ENCODE assay signal across 9 cellular contexts in the genomic region with DNA sequence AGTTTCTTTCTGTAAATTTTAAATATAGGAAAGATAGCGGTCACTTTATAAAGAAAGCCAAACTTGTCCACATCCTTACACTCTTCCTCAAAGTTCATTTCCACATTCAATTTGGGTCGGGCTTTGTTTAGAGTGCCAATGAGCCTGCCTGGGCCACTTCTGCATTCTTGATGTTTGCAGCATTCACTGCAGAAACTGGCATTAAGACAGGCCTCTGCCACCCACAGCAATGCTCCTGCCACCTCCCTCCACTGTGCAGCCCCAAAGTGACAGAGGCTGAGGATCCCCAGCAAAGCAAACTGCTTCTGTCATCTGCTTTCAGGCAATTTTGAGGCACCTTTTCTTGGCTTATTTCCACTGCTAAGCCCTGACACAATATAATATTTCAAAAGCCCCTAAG.
DNase-seq lines count a peak whose midpoint lies in the region; ATAC-seq lines count a peak whose summit lies in the region.
"Had no signal": no experiment of that assay in that cellular context is flagged by ENCODE, and none has a peak within 500 bp of the region (broad histone marks: within the 10 kb centered on the region; RNA-seq: fewer than 3 reads in every experiment).

No MANE protein-coding gene starts in this region.

- H3K27me3 Mint-ChIP-seq in activated T-cell treated with anti-CD3 and anti-CD28 coated beads, Interleukin-2, amount 50 U/mL, for 4 hours (ENCODE audit: low read depth) = no peaks in the 10 kb centered on the region

- peaks cover 45% of the 10 kb centered on the region for H3K4me1 Mint-ChIP-seq in activated T-cell treated with anti-CD3 and anti-CD28 coated beads, Interleukin-2, amount 50 U/mL, for 4 hours (ENCODE audit: low read depth)

- DNase-seq in activated T-cell treated with anti-CD3 and anti-CD28 coated beads, Interleukin-2, amount 50 U/mL, for 4 hours = peak; percentile 18
- DNase-seq in activated T-cell treated with anti-CD3 and anti-CD28 coated beads, Interleukin-2, amount 50 U/mL, for 1 hour = no peak
- peak; percentile 65 for DNase-seq in Jurkat, Clone E6-1 (ENCODE audit: low read depth, low spot score)
- DNase-seq in activated naive CD4-positive, alpha-beta T cell treated with anti-CD3 and anti-CD28 coated beads, Interleukin-2, amount 50 U/mL, for 72 hours (ENCODE audit: low spot score in 2 of 2) = no peak
- DNase-seq in stimulated activated naive CD4-positive, alpha-beta T cell treated with Interleukin-2 at 50 U/mL for 16 hours (lab: John Stamatoyannopoulos, UW) = peak; percentile 15
- DNase-seq in NCI-H2029 (lab: John Stamatoyannopoulos, UW) (no peak), NCI-H2171 (lab: John Stamatoyannopoulos, UW) (no peak)
- DNase-seq in effector CD8-positive, alpha-beta T cell (lab: John Stamatoyannopoulos, UW) = no peak

- H3K36me3 Mint-ChIP-seq in activated T-cell treated with anti-CD3 and anti-CD28 coated beads, Interleukin-2, amount 50 U/mL, for 4 hours (ENCODE audit: insufficient read depth) = no peaks in the 10 kb centered on the region
- no peaks in the 10 kb centered on the region for H3K36me3 Mint-ChIP-seq in activated naive CD4-positive, alpha-beta T cell treated with anti-CD3 and anti-CD28 coated beads, Interleukin-2, amount 50 U/mL, for 72 hours

- peak; percentile 42 to 53 for ATAC-seq in activated T-cell treated with anti-CD3 and anti-CD28 coated beads, Interleukin-2, amount 50 U/mL, for 4 hours
- peak; percentile 38 to 47 for ATAC-seq in activated naive CD4-positive, alpha-beta T cell treated with anti-CD3 and anti-CD28 coated beads, Interleukin-2, amount 50 U/mL, for 72 hours

- H3K4me3 ChIP-seq in Jurkat, Clone E6-1 (ENCODE audit: low read length) = peak overlapping the region; percentile 15
- H3K4me3 ChIP-seq: tibial artery had no signal

- H3K9me3 Mint-ChIP-seq in activated T-cell treated with anti-CD3 and anti-CD28 coated beads, Interleukin-2, amount 50 U/mL, for 4 hours = no peaks in the 10 kb centered on the region
- no peaks in the 10 kb centered on the region for H3K9me3 Mint-ChIP-seq in activated naive CD4-positive, alpha-beta T cell treated with anti-CD3 and anti-CD28 coated beads, Interleukin-2, amount 50 U/mL, for 72 hours

- H3K27ac Mint-ChIP-seq in activated naive CD4-positive, alpha-beta T cell treated with anti-CD3 and anti-CD28 coated beads, Interleukin-2, amount 50 U/mL, for 72 hours = peak overlapping the region; percentile 77 to 95

- peak overlapping the region; percentile 72 for H3K4me3 Mint-ChIP-seq in activated T-cell treated with anti-CD3 and anti-CD28 coated beads, Interleukin-2, amount 50 U/mL, for 4 hours

Comparison
In these comparisons a context has a peak if more than half of its experiments do, and no peak if none do; other contexts are left out.
1. DNase-seq: peak in activated T-cell treated with anti-CD3 and anti-CD28 coated beads, Interleukin-2, amount 50 U/mL, for 4 hours (single experiment), Jurkat, Clone E6-1 (single experiment) and stimulated activated naive CD4-positive, alpha-beta T cell treated with Interleukin-2 at 50 U/mL for 16 hours (single experiment); none in activated T-cell treated with anti-CD3 and anti-CD28 coated beads, Interleukin-2, amount 50 U/mL, for 1 hour (single experiment), activated naive CD4-positive, alpha-beta T cell treated with anti-CD3 and anti-CD28 coated beads, Interleukin-2, amount 50 U/mL, for 72 hours (0 of 2), NCI-H2029 (single experiment), NCI-H2171 (single experiment) and effector CD8-positive, alpha-beta T cell (single experiment).